ENCODE assay signal across 12 cellular contexts in the genomic region with DNA sequence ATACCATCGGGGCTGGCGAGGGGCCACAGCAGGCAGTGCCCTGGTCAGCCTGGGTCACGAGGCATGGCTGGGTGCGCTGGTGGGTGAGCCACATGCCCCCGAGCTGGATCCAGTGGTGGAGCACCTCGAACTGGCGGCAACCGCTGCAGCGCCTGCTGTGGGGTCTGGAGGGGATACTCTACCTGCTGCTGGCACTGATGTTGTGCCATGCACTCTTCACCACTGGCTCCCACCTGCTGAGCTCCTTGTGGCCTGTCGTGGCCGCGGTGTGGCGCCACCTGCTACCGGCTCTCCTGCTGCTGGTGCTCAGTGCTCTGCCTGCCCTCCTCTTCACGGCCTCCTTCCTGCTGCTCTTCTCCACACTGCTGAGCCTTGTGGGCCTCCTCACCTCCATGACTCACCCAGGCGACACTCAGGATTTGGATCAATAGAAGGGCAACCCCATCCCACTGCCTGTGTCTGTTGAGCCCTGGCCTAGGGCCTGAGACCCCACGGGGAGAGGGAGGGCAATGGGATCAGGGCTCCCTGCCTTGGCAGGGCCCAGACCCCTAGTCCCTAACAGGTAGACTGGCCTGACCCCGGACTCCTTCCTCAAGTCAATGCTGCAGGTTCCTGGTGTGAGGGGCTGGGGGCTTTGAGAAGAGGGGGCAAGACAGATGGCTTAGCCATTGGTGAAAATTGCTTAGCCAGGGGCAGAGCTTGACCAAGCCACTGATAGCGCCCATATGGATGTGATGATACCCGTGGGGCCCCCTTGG. TPM values are rescaled to one million over a fixed set of nuclear protein-coding genes. Genes with fewer than 3 reads are reported as not detected.
DNase-seq lines count a peak whose midpoint lies in the region; ATAC-seq and TF ChIP-seq lines count a peak whose summit lies in the region.
"Had no signal": no experiment of that assay in that cellular context is flagged by ENCODE, and none has a peak within 500 bp of the region (broad histone marks: within the 10 kb centered on the region; RNA-seq: fewer than 3 reads in every experiment).

No MANE protein-coding gene starts in this region.

- no peak overlapping the region for H3K4me3 Mint-ChIP-seq in activated CD8-positive, alpha-beta T cell treated with anti-CD3 and anti-CD28 coated beads for 36 hours
- H3K4me3 Mint-ChIP-seq in stimulated activated effector memory CD8-positive, alpha-beta T cell treated with anti-CD3 and anti-CD28 coated beads, Interleukin-12 subunit alpha, Interleukin-12 subunit beta, amount 100 ng/mL, for 72 hours, result no peak overlapping the region

- CTCF ChIA-PET in activated CD8-positive, alpha-beta T cell treated with anti-CD3 and anti-CD28 coated beads for 36 hours (lab: Charles Lee), result interaction anchor here (0.6 to 1.2 kb wide), 2 partner anchors 16 to 75 kb away, joined by 3 read pairs; a partner anchor contains a TSS

- peak; percentile 53 for ATAC-seq in activated CD8-positive, alpha-beta T cell treated with anti-CD3 and anti-CD28 coated beads for 36 hours
- ATAC-seq in stimulated activated effector memory CD8-positive, alpha-beta T cell treated with anti-CD3 and anti-CD28 coated beads, Interleukin-12 subunit alpha, Interleukin-12 subunit beta, amount 100 ng/mL, for 72 hours, result peak; percentile 51
- ATAC-seq in GM21390 (IDR thresholded peaks at IDR 0.05; ENCODE audit: unreplicated experiment), result no peak

- peaks cover 13% of the 10 kb centered on the region for H3K4me1 Mint-ChIP-seq in activated CD8-positive, alpha-beta T cell treated with anti-CD3 and anti-CD28 coated beads for 36 hours (ENCODE audit: low read depth)
- peaks cover 21% of the 10 kb centered on the region for H3K4me1 Mint-ChIP-seq in stimulated activated effector memory CD8-positive, alpha-beta T cell treated with anti-CD3 and anti-CD28 coated beads, Interleukin-12 subunit alpha, Interleukin-12 subunit beta, amount 100 ng/mL, for 72 hours

- peaks cover 29% of the 10 kb centered on the region for H3K27me3 Mint-ChIP-seq in activated CD8-positive, alpha-beta T cell treated with anti-CD3 and anti-CD28 coated beads for 36 hours

- peak; percentile 55 for DNase-seq in activated CD8-positive, alpha-beta memory T cell treated with anti-CD3 and anti-CD28 coated beads for 24 hours
- DNase-seq in activated CD8-positive, alpha-beta memory T cell treated with anti-CD3 and anti-CD28 coated beads, Interleukin-2, amount 50 U/mL, for 4 hours, result no peak
- DNase-seq in activated CD8-positive, alpha-beta T cell treated with anti-CD3 and anti-CD28 coated beads for 36 hours, result peak; percentile 45
- no peak for DNase-seq in stimulated activated effector memory CD8-positive, alpha-beta T cell treated with anti-CD3 and anti-CD28 coated beads, Interleukin-12 subunit alpha, Interleukin-12 subunit beta, amount 100 ng/mL, for 72 hours (ENCODE audit: low spot score in 2 of 2)
- no peak for DNase-seq in NCI-H2171 treated with DMSO at 0.1 percent for 48 hours (lab: John Stamatoyannopoulos, UW)
- DNase-seq: activated CD4-positive, alpha-beta T cell treated with anti-CD3 and anti-CD28 coated beads, Interleukin-2, amount 50 U/mL, for 4 hours; GDM1; kidney glomerular epithelial cell; NCI-H2227 treated with DMSO at 0.1 percent for 48 hours had no signal

- peaks cover 4% of the 10 kb centered on the region for H3K9me3 Mint-ChIP-seq in activated CD8-positive, alpha-beta T cell treated with anti-CD3 and anti-CD28 coated beads for 36 hours
- H3K9me3 Mint-ChIP-seq in stimulated activated effector memory CD8-positive, alpha-beta T cell treated with anti-CD3 and anti-CD28 coated beads, Interleukin-12 subunit alpha, Interleukin-12 subunit beta, amount 100 ng/mL, for 72 hours, result peaks cover 5% of the 10 kb centered on the region

- TF ChIP-seq CTCF in activated CD8-positive, alpha-beta T cell treated with anti-CD3 and anti-CD28 coated beads for 36 hours (IDR thresholded peaks at IDR 0.05), result no peak

- POLR2A ChIA-PET in activated CD8-positive, alpha-beta T cell treated with anti-CD3 and anti-CD28 coated beads for 36 hours (lab: Charles Lee), result no interaction called here

- intact Hi-C loops in activated CD8-positive, alpha-beta T cell treated with anti-CD3 and anti-CD28 coated beads for 36 hours (cut with micrococcal nuclease), result no loop called here

- no peaks in the 10 kb centered on the region for H3K36me3 Mint-ChIP-seq in activated CD8-positive, alpha-beta T cell treated with anti-CD3 and anti-CD28 coated beads for 36 hours (ENCODE audit: low read depth)
- peaks cover 5% of the 10 kb centered on the region for H3K36me3 Mint-ChIP-seq in stimulated activated effector memory CD8-positive, alpha-beta T cell treated with anti-CD3 and anti-CD28 coated beads, Interleukin-12 subunit alpha, Interleukin-12 subunit beta, amount 100 ng/mL, for 72 hours

- no peak overlapping the region for H3K27ac Mint-ChIP-seq in activated CD8-positive, alpha-beta T cell treated with anti-CD3 and anti-CD28 coated beads for 36 hours
- H3K27ac Mint-ChIP-seq in stimulated activated effector memory CD8-positive, alpha-beta T cell treated with anti-CD3 and anti-CD28 coated beads, Interleukin-12 subunit alpha, Interleukin-12 subunit beta, amount 100 ng/mL, for 72 hours, result no peak overlapping the region
- H3K27ac Mint-ChIP-seq: progenitor cell of endocrine pancreas had no signal

RNA-seq across cellular contexts. Expression of a gene that starts 0.6 kb away (rescaled TPM):
- not detected for total RNA-seq in activated CD8-positive, alpha-beta T cell treated with anti-CD3 and anti-CD28 coated beads for 36 hours
- total RNA-seq: HT1080, progenitor cell of endocrine pancreas had no signal

RNA-seq across cellular contexts. Expression of a gene that starts 2.0 kb away (rescaled TPM):
- not detected for total RNA-seq in activated CD8-positive, alpha-beta T cell treated with anti-CD3 and anti-CD28 coated beads for 36 hours
- total RNA-seq: progenitor cell of endocrine pancreas had no signal

RNA-seq across cellular contexts. Expression of a gene that starts 16.3 kb away (rescaled TPM):
- 1 to 10 TPM; 2.0 to 2.9 TPM for total RNA-seq in activated CD8-positive, alpha-beta T cell treated with anti-CD3 and anti-CD28 coated beads for 36 hours
- total RNA-seq: HT1080 had no signal

RNA-seq across cellular contexts. Expression of a gene that starts 23.7 kb away (rescaled TPM):
- 10 to 100 TPM; 33.9 to 34.3 TPM for total RNA-seq in activated CD8-positive, alpha-beta T cell treated with anti-CD3 and anti-CD28 coated beads for 36 hours

RNA-seq across cellular contexts. Expression of a gene that starts 23.8 kb away (rescaled TPM):
- total RNA-seq in activated CD8-positive, alpha-beta T cell treated with anti-CD3 and anti-CD28 coated beads for 36 hours, result 10 to 100 TPM; 34.5 to 38.7 TPM

Comparison
In these comparisons a context has a peak if more than half of its experiments do, and no peak if none do; other contexts are left out.
1. DNase-seq: peak in activated CD8-positive, alpha-beta memory T cell treated with anti-CD3 and anti-CD28 coated beads for 24 hours (single experiment) and activated CD8-positive, alpha-beta T cell treated with anti-CD3 and anti-CD28 coated beads for 36 hours (single experiment); none in activated CD8-positive, alpha-beta memory T cell treated with anti-CD3 and anti-CD28 coated beads, Interleukin-2, amount 50 U/mL, for 4 hours (single experiment), stimulated activated effector memory CD8-positive, alpha-beta T cell treated with anti-CD3 and anti-CD28 coated beads, Interleukin-12 subunit alpha, Interleukin-12 subunit beta, amount 100 ng/mL, for 72 hours (0 of 2) and NCI-H2171 treated with DMSO at 0.1 percent for 48 hours (single experiment).